Comparison of ENCODE assay signal across 8 cellular contexts in genomic region chr12:53287741-53288216, GRCh38. TPM values are rescaled to one million over a fixed set of nuclear protein-coding genes. Genes with fewer than 3 reads are reported as not detected.
DNase-seq lines count a peak whose midpoint lies in the region; ATAC-seq, FAIRE-seq and TF ChIP-seq lines count a peak whose summit lies in the region.

No MANE protein-coding gene starts in this region.

- peak overlapping the region; percentile 25 for H3K27ac Mint-ChIP-seq in WTC11

- H3K27me3 ChIP-seq in bronchial epithelial cell (ENCODE audit: control insufficient read depth, insufficient read depth, low read length) (no peaks in the 10 kb centered on the region), keratinocyte (ENCODE audit: control insufficient read depth, extremely low read depth, insufficient read depth, low read length) (no peaks in the 10 kb centered on the region)

- peaks cover 4% of the 10 kb centered on the region for H3K36me3 ChIP-seq in bronchial epithelial cell (ENCODE audit: control insufficient read depth, insufficient read depth, low read length)
- H3K36me3 ChIP-seq in keratinocyte (ENCODE audit: control insufficient read depth in 2 of 2, extremely low read depth in 1 of 2, insufficient read depth in 2 of 2, low read length in 2 of 2) = peaks cover 0 to 46% of the 10 kb centered on the region in 2 experiments

- no peak for FAIRE-seq in bronchial epithelial cell (lab: Jason Lieb, UNC)
- peak; percentile 39 for FAIRE-seq in keratinocyte (lab: Jason Lieb, UNC)

- H3K79me2 ChIP-seq in keratinocyte (ENCODE audit: control insufficient read depth, insufficient read depth, low read length) = no peaks in the 10 kb centered on the region

- no peaks in the 10 kb centered on the region for H3K4me1 ChIP-seq in keratinocyte (ENCODE audit: control insufficient read depth, extremely low read depth, insufficient read depth, low read length)

- H3K4me1 Mint-ChIP-seq in WTC11 = no peaks in the 10 kb centered on the region

- peak; percentile 90 for ATAC-seq in WTC11
- no peak for ATAC-seq in HG03159 (IDR thresholded peaks at IDR 0.05; ENCODE audit: unreplicated experiment)
- no peak for ATAC-seq in GM21717 (IDR thresholded peaks at IDR 0.05; ENCODE audit: unreplicated experiment)

- H4K20me1 ChIP-seq in keratinocyte (ENCODE audit: control insufficient read depth, extremely low read depth, insufficient read depth, low read length) = no peaks in the 10 kb centered on the region

- dilution Hi-C loops in keratinocyte (cut with MboI; ENCODE audit: extremely low pct_ligation_motif_present, low sequenced_read_pairs) = no loop called here

- peak; percentile 55 for TF ChIP-seq CTCF in WTC11 (IDR thresholded peaks at IDR 0.05)
- peak; percentile 83 for TF ChIP-seq CTCF in bronchial epithelial cell (IDR thresholded peaks at IDR 0.05; ENCODE audit: insufficient read depth, low read length, severe bottlenecking)
- TF ChIP-seq CTCF in keratinocyte (optimal IDR thresholded peaks at IDR 0.05 in 1 of 3, IDR thresholded peaks at IDR 0.05 in 1 of 3, conservative IDR thresholded peaks at IDR 0.05 in 1 of 3; ENCODE audit: extremely low read depth in 1 of 3, insufficient read depth in 2 of 3, low read length in 3 of 3) = peak; percentile 72 to 93 (median 82)

- H3K27ac ChIP-seq in keratinocyte (ENCODE audit: control insufficient read depth, insufficient read depth, low read length) = no peak overlapping the region

- no peaks in the 10 kb centered on the region for H3K27me3 Mint-ChIP-seq in WTC11 (ENCODE audit: low read depth)

- in situ Hi-C loops in G401 (cut with HindIII; ENCODE audit: low sequenced_read_pairs) = loop anchor here (10.0 kb wide), 1 partner anchor 73 kb away; no protein-coding TSS in a partner anchor

- H3K4me3 ChIP-seq in bronchial epithelial cell (ENCODE audit: low read depth, low read length) (no peak overlapping the region), keratinocyte (ENCODE audit: control insufficient read depth in 2 of 3, extremely low read depth in 1 of 3, insufficient read depth in 2 of 3, low read depth in 1 of 3, low read length in 3 of 3) (no peak overlapping the region)

- no peak overlapping the region for H3K4me3 Mint-ChIP-seq in WTC11

- DNase-seq in G401 (ENCODE audit: low spot score) = peak; percentile 68
- DNase-seq in M059J (ENCODE audit: low read depth) = peak; percentile 45
- peak; percentile 74 for DNase-seq in WTC11 (ENCODE audit: low spot score)
- DNase-seq in bronchial epithelial cell (ENCODE audit: low read depth) = peak; percentile 59
- DNase-seq in keratinocyte (ENCODE audit: low read depth, low spot score) = no peak
- DNase-seq in stimulated activated CD4-positive, alpha-beta T cell treated with anti-CD3 and anti-CD28 coated beads, Interleukin-4, amount 100 ng/mL, for 1 hour = peak; percentile 74

- no peak overlapping the region for H3K9ac ChIP-seq in keratinocyte (ENCODE audit: control insufficient read depth, extremely low read depth, insufficient read depth, low read length)

- no peak overlapping the region for H3K4me2 ChIP-seq in keratinocyte (ENCODE audit: control insufficient read depth, extremely low read depth, insufficient read depth, low read depth, low read length)

- H3K36me3 Mint-ChIP-seq in WTC11 = peaks cover 60% of the 10 kb centered on the region

- no peaks in the 10 kb centered on the region for H3K9me3 Mint-ChIP-seq in WTC11

- no peak overlapping the region for H2AFZ ChIP-seq in keratinocyte (ENCODE audit: control insufficient read depth, low read length)

- CTCF ChIA-PET in WTC11 (lab: Charles Lee) = interaction anchor here (1.2 to 15.2 kb wide), 5 partner anchors 12 to 222 kb away, joined by 3 to 161 read pairs (median 4); partner anchors contain the start of genes ESPL1 and MYG1

- no peaks in the 10 kb centered on the region for H3K9me1 ChIP-seq in keratinocyte (ENCODE audit: control insufficient read depth, extremely low read depth, insufficient read depth, low read length)

- no peaks in the 10 kb centered on the region for H3K9me3 ChIP-seq in keratinocyte (ENCODE audit: control insufficient read depth, low read depth, low read length)

- POLR2A ChIA-PET in WTC11 (lab: Charles Lee) = no interaction called here

TF ChIP-seq in WTC11, 78 proteins besides CTCF, POLR2A, EP300 and RAD21 (continues in another document):
- no peak for TF ChIP-seq SMAD3 (CRISPR knock-in tag; IDR thresholded peaks at IDR 0.05; ENCODE audit: borderline replicate concordance)

RNA-seq across cellular contexts. Expression of gene PFDN5, which starts 7.6 kb away (rescaled TPM):
- total RNA-seq in G401 (2014; rRNA removed; shearing (Covaris generic)) = 302 and 381 TPM in 2 replicates
- total RNA-seq in M059J (2014; rRNA removed; shearing (Covaris generic)) = 404 and 498 TPM in 2 replicates
- total RNA-seq in WTC11 (2021) (263 to 286 TPM (median 270 TPM) in 3 replicates), bronchial epithelial cell (341 and 429 TPM in 2 replicates)
- 546 to 674 TPM (median 659 TPM) in 3 replicates for polyA plus RNA-seq in keratinocyte
- polyA plus RNA-seq in keratinocyte (2011; ENCODE audit: low read depth) = 1,063 TPM
- polyA plus RNA-seq in keratinocyte (2011; cell fraction: cytosol; rRNA removed) = 648 and 832 TPM in 2 replicates
- polyA plus RNA-seq in keratinocyte (2011; cell fraction: nucleus; rRNA removed) = 474 and 508 TPM in 2 replicates
- polyA plus RNA-seq in keratinocyte (2012; ENCODE audit: low replicate concordance) = 440 and 574 TPM in 2 replicates
- polyA minus RNA-seq in keratinocyte = 84.4 to 171 TPM (median 143 TPM) in 3 replicates
- 74.6 TPM for polyA minus RNA-seq in keratinocyte (2011; cell fraction: cytosol; rRNA and poly(A)+ RNA removed)
- polyA minus RNA-seq in keratinocyte (2011; cell fraction: nucleus; rRNA and poly(A)+ RNA removed) = 34.1 and 57.4 TPM in 2 replicates

RNA-seq across cellular contexts. Expression of gene MYG1, which starts 11.7 kb away (rescaled TPM):
- 43.8 and 43.9 TPM in 2 replicates for total RNA-seq in G401 (2014; rRNA removed; shearing (Covaris generic))
- 43.6 and 53.1 TPM in 2 replicates for total RNA-seq in M059J (2014; rRNA removed; shearing (Covaris generic))
- total RNA-seq in WTC11 (2021) = 84.7 to 93.1 TPM (median 92.8 TPM) in 3 replicates
- 24.3 and 29.7 TPM in 2 replicates for total RNA-seq in bronchial epithelial cell
- 24.2 to 31.9 TPM (median 27.2 TPM) in 3 replicates for polyA plus RNA-seq in keratinocyte
- 10.4 TPM for polyA plus RNA-seq in keratinocyte (2011; ENCODE audit: low read depth)
- polyA plus RNA-seq in keratinocyte (2011; cell fraction: cytosol; rRNA removed) = 17.9 and 28.8 TPM in 2 replicates
- 19.1 and 21.5 TPM in 2 replicates for polyA plus RNA-seq in keratinocyte (2011; cell fraction: nucleus; rRNA removed)
- polyA plus RNA-seq in keratinocyte (2012; ENCODE audit: low replicate concordance) = 33.5 and 42.7 TPM in 2 replicates
- 22.6 to 29.3 TPM (median 26.2 TPM) in 3 replicates for polyA minus RNA-seq in keratinocyte
- polyA minus RNA-seq in keratinocyte (2011; cell fraction: cytosol; rRNA and poly(A)+ RNA removed) = 46.0 TPM
- polyA minus RNA-seq in keratinocyte (2011; cell fraction: nucleus; rRNA and poly(A)+ RNA removed) = 6.4 and 6.6 TPM in 2 replicates

RNA-seq across cellular contexts. Expression of gene ESPL1, which starts 19.7 kb away (rescaled TPM):
- 21.8 and 23.1 TPM in 2 replicates for total RNA-seq in G401 (2014; rRNA removed; shearing (Covaris generic))
- total RNA-seq in M059J (2014; rRNA removed; shearing (Covaris generic)) = 2.9 and 9.0 TPM in 2 replicates
- total RNA-seq in WTC11 (2021) = 41.5 to 61.4 TPM (median 48.5 TPM) in 3 replicates
- total RNA-seq in bronchial epithelial cell = 0.26 and 1.4 TPM in 2 replicates
- polyA plus RNA-seq in keratinocyte = 0.80 to 3.7 TPM (median 3.7 TPM) in 3 replicates
- polyA plus RNA-seq in keratinocyte (2011; ENCODE audit: low read depth) = 1.3 TPM
- 0.46 and 0.64 TPM in 2 replicates for polyA plus RNA-seq in keratinocyte (2011; cell fraction: cytosol; rRNA removed)
- polyA plus RNA-seq in keratinocyte (2011; cell fraction: nucleus; rRNA removed) = 4.3 and 5.5 TPM in 2 replicates
- 1.0 and 3.0 TPM in 2 replicates for polyA plus RNA-seq in keratinocyte (2012; ENCODE audit: low replicate concordance)
- 1.5 to 9.7 TPM (median 5.8 TPM) in 3 replicates for polyA minus RNA-seq in keratinocyte
- 2.9 TPM for polyA minus RNA-seq in keratinocyte (2011; cell fraction: cytosol; rRNA and poly(A)+ RNA removed)
- polyA minus RNA-seq in keratinocyte (2011; cell fraction: nucleus; rRNA and poly(A)+ RNA removed) = 2.1 and 2.9 TPM in 2 replicates

RNA-seq across cellular contexts. Expression of gene AAAS, which starts 33.6 kb away (rescaled TPM):
- 103 and 105 TPM in 2 replicates for total RNA-seq in G401 (2014; rRNA removed; shearing (Covaris generic))
- 34.7 and 51.6 TPM in 2 replicates for total RNA-seq in M059J (2014; rRNA removed; shearing (Covaris generic))
- total RNA-seq in WTC11 (2021) (95.8 to 104 TPM (median 98.9 TPM) in 3 replicates), bronchial epithelial cell (28.9 and 31.9 TPM in 2 replicates)
- 42.1 to 58.3 TPM (median 42.3 TPM) in 3 replicates for polyA plus RNA-seq in keratinocyte
- polyA plus RNA-seq in keratinocyte (2011; ENCODE audit: low read depth) = 5.4 TPM
- 25.7 and 29.1 TPM in 2 replicates for polyA plus RNA-seq in keratinocyte (2011; cell fraction: cytosol; rRNA removed)
- polyA plus RNA-seq in keratinocyte (2011; cell fraction: nucleus; rRNA removed) = 106 and 125 TPM in 2 replicates
- 28.7 and 45.0 TPM in 2 replicates for polyA plus RNA-seq in keratinocyte (2012; ENCODE audit: low replicate concordance)
- polyA minus RNA-seq in keratinocyte = 53.9 to 90.1 TPM (median 74.2 TPM) in 3 replicates
- 41.2 TPM for polyA minus RNA-seq in keratinocyte (2011; cell fraction: cytosol; rRNA and poly(A)+ RNA removed)
- polyA minus RNA-seq in keratinocyte (2011; cell fraction: nucleus; rRNA and poly(A)+ RNA removed) = 26.0 and 32.9 TPM in 2 replicates

RNA-seq across cellular contexts. Expression of gene SP7, which starts 48.4 kb away (rescaled TPM):
- 0.41 TPM in 1 of 2 replicates, not detected in the other for total RNA-seq in G401 (2014; rRNA removed; shearing (Covaris generic))
- total RNA-seq in M059J (2014; rRNA removed; shearing (Covaris generic)) = not detected in 2 replicates
- total RNA-seq in WTC11 (2021) (0.09 TPM in 1 of 3 replicates, not detected in the others), bronchial epithelial cell (not detected in 2 replicates)
- polyA plus RNA-seq in keratinocyte = not detected in 3 replicates
- not detected for polyA plus RNA-seq in keratinocyte (2011; ENCODE audit: low read depth)
- not detected in 2 replicates for polyA plus RNA-seq in keratinocyte (2011; cell fraction: cytosol; rRNA removed)
- polyA plus RNA-seq in keratinocyte (2011; cell fraction: nucleus; rRNA removed) = not detected in 2 replicates
- polyA plus RNA-seq in keratinocyte (2012; ENCODE audit: low replicate concordance) = not detected in 2 replicates
- not detected in 3 replicates for polyA minus RNA-seq in keratinocyte
- polyA minus RNA-seq in keratinocyte (2011; cell fraction: cytosol; rRNA and poly(A)+ RNA removed) = not detected
- not detected in 2 replicates for polyA minus RNA-seq in keratinocyte (2011; cell fraction: nucleus; rRNA and poly(A)+ RNA removed)
